ENCODE assay signal across 12 cellular contexts in genomic region chr16:84507011-84507982, GRCh38. TPM values are rescaled to one million over a fixed set of nuclear protein-coding genes. Genes with fewer than 3 reads are reported as not detected.
A peak's percentile ranks its signal among the peaks of the same experiment; 100 is the strongest.
DNase-seq lines count a peak whose midpoint lies in the region; ATAC-seq and TF ChIP-seq lines count a peak whose summit lies in the region.
"Had no signal": no experiment of that assay in that cellular context is flagged by ENCODE, and none has a peak within 500 bp of the region (broad histone marks: within the 10 kb centered on the region; RNA-seq: fewer than 3 reads in every experiment).

No MANE protein-coding gene starts in this region.

- H3K9me3 Mint-ChIP-seq in WTC11, result no peaks in the 10 kb centered on the region

- peak; percentile 45 for DNase-seq in DMS 273 (lab: John Stamatoyannopoulos, UW; ENCODE audit: unreplicated experiment)
- DNase-seq in DMS 273 treated with DMSO at 0.1 percent for 48 hours (lab: John Stamatoyannopoulos, UW), result no peak
- peak; percentile 69 for DNase-seq in GM23248
- DNase-seq in WTC11 (ENCODE audit: low spot score), result peak; percentile 9
- DNase-seq in lung microvascular endothelial cell (ENCODE audit: low read depth in 2 of 2), result peak; percentile 47 to 51
- no peak for DNase-seq in HPDE6-E6E7 (ENCODE audit: extremely low spot score)
- DNase-seq: kidney, NCI-H146 had no signal

- CTCF ChIA-PET in WTC11 (lab: Charles Lee), result interaction anchor here (0.5 to 2.4 kb wide), 35 partner anchors 8 to 608 kb away, joined by 3 to 18 read pairs (median 5); partner anchors contain the start of gene ATP2C2

- no peaks in the 10 kb centered on the region for H3K36me3 ChIP-seq in GM23248 (ENCODE audit: low read depth)
- H3K36me3 ChIP-seq: prostate gland had no signal

- H3K4me1 Mint-ChIP-seq in WTC11, result peaks cover 41% of the 10 kb centered on the region

- no peaks in the 10 kb centered on the region for H3K9me2 ChIP-seq in GM23248 (ENCODE audit: insufficient read depth)

- H3K36me3 Mint-ChIP-seq in WTC11, result no peaks in the 10 kb centered on the region

- peak overlapping the region; percentile 16; the same call in 1 of the 2 replicates for H3K27ac ChIP-seq in GM23248
- H3K27ac ChIP-seq: 22Rv1, prostate gland had no signal

- peaks cover 22% of the 10 kb centered on the region for H3K79me2 ChIP-seq in GM23248 (ENCODE audit: insufficient read depth)

- no peak overlapping the region for H3K4me3 Mint-ChIP-seq in WTC11

- no peaks in the 10 kb centered on the region for H3K27me3 Mint-ChIP-seq in WTC11 (ENCODE audit: low read depth)

- 46 to 50% methylated on average over 27 of the region's 27 CpGs for WGBS in GM23248 (ENCODE audit: low coverage in 1 of 2, low lambda C conversion rate in 2 of 2, missing lambda C conversion rate in 2 of 2), 2 experiments

- H3K9me3 ChIP-seq in GM23248 (ENCODE audit: low read depth), result no peaks in the 10 kb centered on the region
- H3K9me3 ChIP-seq: prostate gland had no signal

- peak overlapping the region; percentile 26 for H3K9ac ChIP-seq in GM23248

- no peak overlapping the region for H3K27ac Mint-ChIP-seq in WTC11

- TF ChIP-seq CTCF in WTC11 (IDR thresholded peaks at IDR 0.05), result no peak

- in situ Hi-C loops in GM23248 (cut with MboI), result no loop called here

- H3K4me3 ChIP-seq in GM23248, result peak overlapping the region; percentile 43
- H3K4me3 ChIP-seq: prostate gland had no signal

- peaks cover 30% of the 10 kb centered on the region for H3K4me1 ChIP-seq in GM23248 (ENCODE audit: insufficient read depth)

- no peaks in the 10 kb centered on the region for H3K27me3 ChIP-seq in GM23248 (replicated peaks; ENCODE audit: insufficient read depth)

- POLR2A ChIA-PET in WTC11 (lab: Charles Lee), result no interaction called here

- no peaks in the 10 kb centered on the region for H4K20me1 ChIP-seq in GM23248 (ENCODE audit: insufficient read depth)

- peak overlapping the region; percentile 89 for H2AFZ ChIP-seq in GM23248

- peak overlapping the region; percentile 56 for H3K4me2 ChIP-seq in GM23248 (ENCODE audit: unreplicated experiment)

- ATAC-seq in WTC11, result no peak
- no peak for ATAC-seq in GM21528 (IDR thresholded peaks at IDR 0.05; ENCODE audit: low FRiP score, unreplicated experiment)
- no peak for ATAC-seq in GM21423 (IDR thresholded peaks at IDR 0.05; ENCODE audit: unreplicated experiment)

- peaks cover 10% of the 10 kb centered on the region for H3F3A ChIP-seq in GM23248 (ENCODE audit: insufficient read depth)

TF ChIP-seq in WTC11, 78 proteins besides CTCF, POLR2A, EP300 and RAD21:
- TF ChIP-seq JUN (CRISPR knock-in tag; IDR thresholded peaks at IDR 0.05) (no peak), IRF2 (CRISPR knock-in tag; IDR thresholded peaks at IDR 0.05; ENCODE audit: borderline replicate concordance, low read depth) (no peak), GRHL2 (CRISPR knock-in tag; IDR thresholded peaks at IDR 0.05; ENCODE audit: insufficient replicate concordance, severe bottlenecking) (no peak), ATF1 (CRISPR knock-in tag; IDR thresholded peaks at IDR 0.05) (no peak), PREB (CRISPR knock-in tag; IDR thresholded peaks at IDR 0.05; ENCODE audit: borderline replicate concordance) (no peak), NFYB (CRISPR knock-in tag; conservative IDR thresholded peaks at IDR 0.05; ENCODE audit: low read depth) (no peak), MXD4 (CRISPR knock-in tag; IDR thresholded peaks at IDR 0.05; ENCODE audit: borderline replicate concordance) (no peak), NR3C1 (CRISPR knock-in tag; conservative IDR thresholded peaks at IDR 0.05; ENCODE audit: low read depth) (no peak), CBFB (CRISPR knock-in tag; IDR thresholded peaks at IDR 0.05; ENCODE audit: low read depth) (no peak), ZNF416 (CRISPR knock-in tag; IDR thresholded peaks at IDR 0.05) (no peak)
TF ChIP-seq in WTC11: peak in this region for 0.

RNA-seq across cellular contexts. Expression of gene MEAK7, which starts 2.8 kb away (rescaled TPM):
- total RNA-seq in GM23248 (2014; rRNA removed; shearing (Covaris generic)), result 45.6 and 57.5 TPM in 2 replicates
- 62.0 and 62.7 TPM in 2 replicates for polyA plus RNA-seq in GM23248 (2016; fragmentation: Nextera tagmentation; extraction: Ambion mirVana)
- total RNA-seq in WTC11 (2021) (14.4 to 16.7 TPM (median 15.3 TPM) in 3 replicates), lung microvascular endothelial cell (10.7 and 13.3 TPM in 2 replicates)

Comparison
In these comparisons a context has a peak if more than half of its experiments do, and no peak if none do; other contexts are left out.
1. DNase-seq: peak in DMS 273 (single experiment), GM23248 (single experiment), WTC11 (single experiment) and lung microvascular endothelial cell (2 of 2); none in DMS 273 treated with DMSO at 0.1 percent for 48 hours (single experiment) and HPDE6-E6E7 (single experiment).